ENCODE assay signal across 21 cellular contexts in genomic region chr17:27076814-27077213, GRCh38.
DNase-seq lines count a peak whose midpoint lies in the region; ATAC-seq, FAIRE-seq and TF ChIP-seq lines count a peak whose summit lies in the region.
"Had no signal": no experiment of that assay in that cellular context is flagged by ENCODE, and none has a peak within 500 bp of the region (broad histone marks: within the 10 kb centered on the region; RNA-seq: fewer than 3 reads in every experiment).

No MANE protein-coding gene starts in this region.

- in situ Hi-C loops in HepG2 (cut with HindIII; ENCODE audit: extremely low pct_ligation_motif_present, low pct_unique_long_range_greater_than_20kb) = no loop called here

- no peak for ATAC-seq in HepG2
- ATAC-seq in right lobe of liver = no peak
- no peak for ATAC-seq in PC-3
- ATAC-seq: A549; CD8-positive, alpha-beta T cell; GM12878 had no signal

- H3K4me2 ChIP-seq in HepG2 (ENCODE audit: low read depth, low read length) (no peak overlapping the region), osteoblast (ENCODE audit: insufficient read depth, low read length) (no peak overlapping the region), PC-3 (ENCODE audit: low read length) (no peak overlapping the region)
- H3K4me2 ChIP-seq: A549; BLaER1 treated with 17β-estradiol and CSF1 and Interleukin-3, amounts not matched to agents 10 nM and 100 nM had no signal

- no peak for FAIRE-seq in HepG2 (lab: Jason Lieb, UNC)
- FAIRE-seq: A549, D721Med, GM12878, GM12892, GM18507 had no signal

- H2AFZ ChIP-seq in HepG2 (ENCODE audit: low read length) (no peak overlapping the region), osteoblast (ENCODE audit: low read length) (no peak overlapping the region), PC-3 (ENCODE audit: low read length) (no peak overlapping the region)

- TF ChIP-seq EP300 in HepG2 (IDR thresholded peaks at IDR 0.05; ENCODE audit: low read depth in 2 of 2, low read length in 2 of 2) (no peak), HepG2 (CRISPR knock-in tag; IDR thresholded peaks at IDR 0.05; ENCODE audit: borderline replicate concordance) (no peak)

- no peak for TF ChIP-seq RAD21 in HepG2 (CRISPR knock-in tag; IDR thresholded peaks at IDR 0.05)

- POLR2A ChIA-PET in HepG2 (lab: Yijun Ruan, JAX) (no interaction called here), PC-3 (lab: Charles Lee; ENCODE audit: unreplicated experiment) (no interaction called here)

- H3K4me1 ChIP-seq in HepG2 (ENCODE audit: insufficient read depth, low read length) (no peaks in the 10 kb centered on the region), right lobe of liver (no peaks in the 10 kb centered on the region), osteoblast (ENCODE audit: insufficient read depth, low read length) (no peaks in the 10 kb centered on the region), PC-3 (ENCODE audit: insufficient read depth, low read length) (no peaks in the 10 kb centered on the region), breast epithelium (no peaks in the 10 kb centered on the region)
- H3K4me1 ChIP-seq: A549; BLaER1 treated with 17β-estradiol and CSF1 and Interleukin-3, amounts not matched to agents 10 nM and 100 nM; Caco-2 had no signal

- H3K27ac ChIP-seq in HepG2 (ENCODE audit: extremely low read length, insufficient read depth, low read length) (no peak overlapping the region), right lobe of liver (no peak overlapping the region), osteoblast (ENCODE audit: low read depth, low read length) (no peak overlapping the region), PC-3 (ENCODE audit: low read length) (no peak overlapping the region), breast epithelium (no peak overlapping the region)
- H3K27ac ChIP-seq: 22Rv1; A549; BLaER1 treated with 17β-estradiol and CSF1 and Interleukin-3, amounts not matched to agents 10 nM and 100 nM; C4-2B had no signal

- no TSS peak for BruUV-seq in HepG2 (replicated peaks; lab: Mats Ljungman, UMichigan)
- no TSS peak for BruUV-seq in PC-3 (replicated peaks; lab: Mats Ljungman, UMichigan)

- H3K4me3 ChIP-seq in HepG2 (replicated peaks in 1 of 3; ENCODE audit: insufficient read depth in 1 of 3, low read depth in 2 of 3, low read length in 3 of 3) (no peak overlapping the region), right lobe of liver (no peak overlapping the region), osteoblast (ENCODE audit: insufficient read depth, low read length) (no peak overlapping the region), PC-3 (ENCODE audit: low read length) (no peak overlapping the region), breast epithelium (no peak overlapping the region)
- H3K4me3 ChIP-seq: A549; BLaER1 treated with 17β-estradiol and CSF1 and Interleukin-3, amounts not matched to agents 10 nM and 100 nM; GM12878 had no signal

- no peak for DNase-seq in HepG2 (ENCODE audit: low spot score)
- DNase-seq in right lobe of liver = no peak
- peak; percentile 39 for DNase-seq in osteoblast (ENCODE audit: insufficient read length, low spot score, missing footprints)
- no peak for DNase-seq in PC-3
- DNase-seq in breast epithelium (ENCODE audit: low spot score in 2 of 2) = no peak
- DNase-seq: AML-193; Caco-2; Calu3; CD4-positive, alpha-beta T cell; CD8-positive, alpha-beta T cell; DND-41; EL; GDM1 had no signal

- no peaks in the 10 kb centered on the region for H3K9me2 ChIP-seq in PC-3 (replicated peaks; ENCODE audit: low read length)

- H3K79me2 ChIP-seq in HepG2 (ENCODE audit: insufficient read depth, low read length) = no peaks in the 10 kb centered on the region
- no peaks in the 10 kb centered on the region for H3K79me2 ChIP-seq in osteoblast (ENCODE audit: insufficient read depth, low read length)
- no peaks in the 10 kb centered on the region for H3K79me2 ChIP-seq in PC-3 (ENCODE audit: low read length)

- CTCF ChIA-PET in HepG2 (lab: Yijun Ruan, JAX; ENCODE audit: low intra/inter-chr PET ratio, low total read pairs) (no interaction called here), PC-3 (lab: Charles Lee) (no interaction called here)

- no peak for TF ChIP-seq CTCF in HepG2 (CRISPR knock-in tag; IDR thresholded peaks at IDR 0.05)
- no peak for TF ChIP-seq CTCF in right lobe of liver (IDR thresholded peaks at IDR 0.05)
- no peak for TF ChIP-seq CTCF in osteoblast (IDR thresholded peaks at IDR 0.05; ENCODE audit: extremely low read depth, low read depth, low read length)
- no peak for TF ChIP-seq CTCF in PC-3 (conservative IDR thresholded peaks at IDR 0.05; ENCODE audit: low read depth, low read length)
- TF ChIP-seq CTCF in breast epithelium (IDR thresholded peaks at IDR 0.05) = no peak

- H4K20me1 ChIP-seq in HepG2 (ENCODE audit: insufficient read depth, low read length) (no peaks in the 10 kb centered on the region), osteoblast (ENCODE audit: insufficient read depth, low read length) (no peaks in the 10 kb centered on the region), PC-3 (ENCODE audit: low read length) (no peaks in the 10 kb centered on the region)
- H4K20me1 ChIP-seq: BLaER1 treated with 17β-estradiol and CSF1 and Interleukin-3, amounts not matched to agents 10 nM and 100 nM had no signal

- H3K9me3 ChIP-seq in HepG2 (ENCODE audit: low read length) (no peaks in the 10 kb centered on the region), right lobe of liver (no peaks in the 10 kb centered on the region), osteoblast (ENCODE audit: low read depth, low read length) (no peaks in the 10 kb centered on the region), PC-3 (ENCODE audit: low read length) (no peaks in the 10 kb centered on the region), breast epithelium (no peaks in the 10 kb centered on the region)
- H3K9me3 ChIP-seq: A549; BLaER1 treated with 17β-estradiol and CSF1 and Interleukin-3, amounts not matched to agents 10 nM and 100 nM; Caco-2 had no signal

- TF ChIP-seq POLR2A in HepG2 (IDR thresholded peaks at IDR 0.05; ENCODE audit: insufficient read depth in 1 of 2, low read depth in 2 of 2, low read length in 2 of 2) = no peak
- no peak for TF ChIP-seq POLR2A in right lobe of liver (IDR thresholded peaks at IDR 0.05)
- no peak for TF ChIP-seq POLR2A in breast epithelium (IDR thresholded peaks at IDR 0.05)

- H3K27me3 ChIP-seq in HepG2 (ENCODE audit: control insufficient read depth in 1 of 2, insufficient read depth in 2 of 2, low read length in 2 of 2) (no peaks in the 10 kb centered on the region), right lobe of liver (no peaks in the 10 kb centered on the region), osteoblast (ENCODE audit: insufficient read depth, low read length) (no peaks in the 10 kb centered on the region), PC-3 (ENCODE audit: low read length) (no peaks in the 10 kb centered on the region), breast epithelium (no peaks in the 10 kb centered on the region)
- H3K27me3 ChIP-seq: BLaER1 treated with 17β-estradiol and CSF1 and Interleukin-3, amounts not matched to agents 10 nM and 100 nM had no signal

- intact Hi-C loops in HepG2 (cut with micrococcal nuclease; ENCODE audit: unreplicated experiment) = no loop called here
- intact Hi-C loops in right lobe of liver (cut with DNase I) = no loop called here
- intact Hi-C loops in PC-3 (cut with micrococcal nuclease) = no loop called here
- intact Hi-C loops in breast epithelium (cut with DNase I; ENCODE audit: low total_unique reads) = no loop called here

- H3K9ac ChIP-seq in HepG2 (ENCODE audit: insufficient read depth, low read depth, low read length) = no peak overlapping the region
- no peak overlapping the region for H3K9ac ChIP-seq in PC-3 (ENCODE audit: low read length)
- H3K9ac ChIP-seq: BLaER1 treated with 17β-estradiol and CSF1 and Interleukin-3, amounts not matched to agents 10 nM and 100 nM had no signal

- H3K36me3 ChIP-seq in HepG2 (replicated peaks in 1 of 2; ENCODE audit: control insufficient read depth in 1 of 2, insufficient read depth in 2 of 2, low read length in 2 of 2) (no peaks in the 10 kb centered on the region), right lobe of liver (no peaks in the 10 kb centered on the region), osteoblast (ENCODE audit: insufficient read depth, low read length) (no peaks in the 10 kb centered on the region), PC-3 (ENCODE audit: low read depth, low read length) (no peaks in the 10 kb centered on the region), breast epithelium (no peaks in the 10 kb centered on the region)
- H3K36me3 ChIP-seq: BLaER1 treated with 17β-estradiol and CSF1 and Interleukin-3, amounts not matched to agents 10 nM and 100 nM had no signal

- H3F3A ChIP-seq in PC-3 (ENCODE audit: low read length, unreplicated experiment) = no peaks in the 10 kb centered on the region

TF ChIP-seq in HepG2, 621 proteins besides CTCF, POLR2A, EP300 and RAD21:
- no peak for TF ChIP-seq SUZ12 (IDR thresholded peaks at IDR 0.05; ENCODE audit: low read depth, low read length)
- TF ChIP-seq LCORL (IDR thresholded peaks at IDR 0.05) = peak; percentile 60; the same call in 1 of the 2 replicates
- TF ChIP-seq LCORL (CRISPR knock-in tag; IDR thresholded peaks at IDR 0.05) = no peak
